In the genomic region with DNA sequence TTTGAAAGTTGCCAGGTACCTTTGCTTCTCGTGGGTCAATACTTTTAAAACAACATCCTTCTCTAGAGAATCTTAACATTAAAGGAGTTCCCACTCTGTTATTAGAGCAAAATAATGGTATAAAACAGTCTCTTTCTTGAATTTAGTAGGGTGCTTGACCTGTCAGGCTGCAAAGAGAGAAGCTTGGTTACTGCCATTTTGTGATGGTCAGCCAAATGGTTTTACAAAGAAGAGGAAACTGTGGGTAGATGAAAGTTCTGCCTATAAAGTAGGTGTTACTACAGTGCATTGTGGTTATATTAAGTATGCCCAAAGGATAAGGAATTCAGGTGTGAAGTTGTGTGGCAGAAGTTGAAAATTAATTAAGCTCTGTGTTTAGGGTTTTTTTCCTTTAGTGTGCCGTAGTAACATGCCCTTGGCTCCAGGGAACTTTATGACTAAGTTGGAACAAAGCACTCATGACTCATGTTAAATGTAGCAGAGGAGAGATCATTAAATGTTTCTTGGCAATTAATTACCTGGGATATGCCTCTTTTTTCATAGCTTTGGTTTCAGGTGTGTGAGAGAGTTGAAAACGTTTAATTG, we compare ENCODE assay signal across 17 cellular contexts.
DNase-seq lines count a peak whose midpoint lies in the region; ATAC-seq and TF ChIP-seq lines count a peak whose summit lies in the region.
"Had no signal": no experiment of that assay in that cellular context is flagged by ENCODE, and none has a peak within 500 bp of the region (broad histone marks: within the 10 kb centered on the region; RNA-seq: fewer than 3 reads in every experiment).

No MANE protein-coding gene starts in this region.

- no peak for TF ChIP-seq CTCF in cardiac fibroblast (IDR thresholded peaks at IDR 0.05; ENCODE audit: low read depth, low read length)

- ATAC-seq in HG03469 (IDR thresholded peaks at IDR 0.05; ENCODE audit: unreplicated experiment): no peak
- no peak for ATAC-seq in GM19035 (IDR thresholded peaks at IDR 0.05; ENCODE audit: unreplicated experiment)
- ATAC-seq: gastrocnemius medialis, psoas muscle had no signal

- intact Hi-C loops in cardiac septum (cut with DNase I): no loop called here

- DNase-seq in Caki2 (ENCODE audit: low read depth): peak; percentile 80
- peak; percentile 34 for DNase-seq in LHCN-M2 (ENCODE audit: low read depth)
- DNase-seq in cardiac fibroblast (ENCODE audit: low read depth in 2 of 2): peak; percentile 24 to 50
- peak; percentile 97 for DNase-seq in kidney tubule cell (ENCODE audit: low spot score)
- DNase-seq in stimulated activated CD4-positive, alpha-beta T cell treated with anti-CD3 and anti-CD28 coated beads, Interleukin-2, amount 100 ng/mL, for 24 hours: no peak
- DNase-seq in cardiac septum (ENCODE audit: low spot score): no peak
- DNase-seq: activated CD8-positive, alpha-beta memory T cell treated with anti-CD3 and anti-CD28 coated beads, Interleukin-2, amount 50 U/mL, for 4 hours; AML-193; colonic mucosa; gastrocnemius medialis; islet precursor cell; Kasumi-1; NCI-H2081 treated with DMSO at 0.1 percent for 48 hours; psoas muscle; stimulated activated CD4-positive, alpha-beta T cell treated with anti-CD3 and anti-CD28 coated beads, Interleukin-2, amount 100 ng/mL, for 48 hours had no signal

- in situ Hi-C loops in Caki2 (cut with HindIII; ENCODE audit: low pct_unique_long_range_greater_than_20kb, low sequenced_read_pairs): no loop called here

- no peak overlapping the region for H3K4me3 ChIP-seq in cardiac fibroblast (replicated peaks in 1 of 2; ENCODE audit: low read depth in 2 of 2, low read length in 2 of 2)
- H3K4me3 ChIP-seq: colonic mucosa, gastrocnemius medialis, psoas muscle had no signal

Comparison
In these comparisons a context has a peak if more than half of its experiments do, and no peak if none do; other contexts are left out.
1. DNase-seq: peak in Caki2 (single experiment), LHCN-M2 (single experiment), cardiac fibroblast (2 of 2) and kidney tubule cell (single experiment); none in stimulated activated CD4-positive, alpha-beta T cell treated with anti-CD3 and anti-CD28 coated beads, Interleukin-2, amount 100 ng/mL, for 24 hours (0 of 2) and cardiac septum (single experiment).